ENCODE assay signal across 15 cellular contexts in the genomic region with DNA sequence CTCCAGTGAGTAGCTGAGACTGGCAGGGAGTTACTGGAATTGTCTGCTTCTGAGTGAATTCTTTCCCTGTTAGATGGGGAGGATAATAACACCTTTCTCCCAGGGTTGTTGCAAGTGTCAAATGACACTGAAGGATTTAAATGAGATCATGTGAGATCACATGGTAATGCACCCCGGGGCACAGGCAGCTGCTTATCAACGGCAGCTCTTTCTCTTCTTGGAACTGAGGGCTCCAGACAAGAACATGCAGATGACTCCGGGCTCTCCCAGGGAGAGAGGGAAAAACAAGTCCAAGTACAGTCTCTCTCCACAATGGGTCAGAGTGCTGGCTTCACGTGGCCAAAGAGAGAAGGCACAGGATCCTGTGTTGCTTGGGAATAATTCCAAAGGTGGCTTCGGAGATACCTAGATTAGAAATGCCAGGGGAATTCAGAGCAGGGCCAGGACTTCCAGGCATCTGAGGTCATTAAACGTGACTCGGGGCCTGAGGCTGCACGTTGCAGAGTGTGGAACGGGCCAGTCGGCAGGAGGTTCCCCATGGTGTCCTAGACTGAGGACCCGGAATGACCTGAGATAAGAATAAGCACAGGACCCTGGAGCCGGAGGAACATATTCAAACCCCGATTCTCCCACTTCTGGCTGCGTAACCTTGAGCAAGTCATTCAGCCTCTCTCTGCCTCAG.
A peak's percentile ranks its signal among the peaks of the same experiment; 100 is the strongest.
DNase-seq lines count a peak whose midpoint lies in the region; ATAC-seq and TF ChIP-seq lines count a peak whose summit lies in the region.
"Had no signal": no experiment of that assay in that cellular context is flagged by ENCODE, and none has a peak within 500 bp of the region (broad histone marks: within the 10 kb centered on the region; RNA-seq: fewer than 3 reads in every experiment).

No MANE protein-coding gene starts in this region.

- peaks cover 65% of the 10 kb centered on the region for H3K4me1 Mint-ChIP-seq in GM23338
- peaks cover 0 to 3% (median 0%) of the 10 kb centered on the region in 7 donors for H3K4me1 Mint-ChIP-seq in naive thymus-derived CD4-positive, alpha-beta T cell

- no peak for TF ChIP-seq POLR2A in esophagus muscularis mucosa (IDR thresholded peaks at IDR 0.05; ENCODE audit: low read depth)

- no peak overlapping the region for H3K27ac Mint-ChIP-seq in GM23338
- no peak overlapping the region for H3K27ac Mint-ChIP-seq in naive thymus-derived CD4-positive, alpha-beta T cell
- H3K27ac Mint-ChIP-seq: stimulated activated naive B cell treated with anti-CD40 and anti-IgM and Interleukin-4, amounts not matched to agents 10 μg/mL and 1 μg/mL and 100 μg/mL, for 72 hours had no signal

- H3K23ac ChIP-seq in mesendoderm (ENCODE audit: low read length), result no peak overlapping the region

- TF ChIP-seq EP300 in esophagus muscularis mucosa (IDR thresholded peaks at IDR 0.05), result no peak

- H4K5ac ChIP-seq in mesendoderm (ENCODE audit: low read length), result no peak overlapping the region

- H3K36me3 ChIP-seq in GM23338 (ENCODE audit: insufficient read depth) (no peaks in the 10 kb centered on the region), mesendoderm (ENCODE audit: control insufficient read depth, insufficient read depth, low read length) (no peaks in the 10 kb centered on the region), esophagus muscularis mucosa (no peaks in the 10 kb centered on the region)
- H3K36me3 ChIP-seq in naive thymus-derived CD4-positive, alpha-beta T cell (ENCODE audit: control insufficient read depth in 2 of 3, insufficient read depth in 3 of 3, low read length in 3 of 3), result no peaks in the 10 kb centered on the region
- H3K36me3 ChIP-seq: gastroesophageal sphincter had no signal

- peak overlapping the region; percentile 12 for H3K56ac ChIP-seq in mesendoderm (ENCODE audit: low read length)

- H3K27ac ChIP-seq in GM23338 (ENCODE audit: low read depth) (no peak overlapping the region), mesendoderm (ENCODE audit: low read depth, low read length) (no peak overlapping the region), esophagus muscularis mucosa (replicated peaks in 1 of 4) (no peak overlapping the region)
- no peak overlapping the region for H3K27ac ChIP-seq in naive thymus-derived CD4-positive, alpha-beta T cell (ENCODE audit: low read depth, low read length)
- H3K27ac ChIP-seq: gastroesophageal sphincter, VCaP had no signal

- no peaks in the 10 kb centered on the region for H3F3A ChIP-seq in GM23338 (replicated peaks; ENCODE audit: low read depth)

- WGBS in mesendoderm (ENCODE audit: extremely low coverage, insufficient coverage, low lambda C conversion rate), result no CpG with 5 or more reads among the region's 14 CpGs
- WGBS in esophagus muscularis mucosa, result 77% methylated on average over 14 of the region's 14 CpGs

- no peaks in the 10 kb centered on the region for H3K9me2 ChIP-seq in GM23338 (ENCODE audit: insufficient read depth)

- H3K27me3 ChIP-seq in GM23338 (ENCODE audit: insufficient read depth) (no peaks in the 10 kb centered on the region), mesendoderm (ENCODE audit: insufficient read depth, low read length, poor library complexity) (no peaks in the 10 kb centered on the region), esophagus muscularis mucosa (peaks cover 0 to 28% (median 6%) of the 10 kb centered on the region in 4 donors)
- H3K27me3 ChIP-seq in naive thymus-derived CD4-positive, alpha-beta T cell (ENCODE audit: control insufficient read depth in 2 of 2, insufficient read depth in 2 of 2, low read length in 2 of 2), result no peaks in the 10 kb centered on the region

- no peak overlapping the region for H3K4ac ChIP-seq in mesendoderm (ENCODE audit: low read depth, low read length)

- H3K36me3 Mint-ChIP-seq in GM23338 (ENCODE audit: low read depth), result no peaks in the 10 kb centered on the region
- H3K36me3 Mint-ChIP-seq in naive thymus-derived CD4-positive, alpha-beta T cell, result no peaks in the 10 kb centered on the region
- H3K36me3 Mint-ChIP-seq: stimulated activated naive B cell treated with anti-CD40 and anti-IgM and Interleukin-4, amounts not matched to agents 10 μg/mL and 1 μg/mL and 100 μg/mL, for 72 hours had no signal

- H3K4me3 ChIP-seq in GM23338 (no peak overlapping the region), mesendoderm (ENCODE audit: low read length) (no peak overlapping the region), esophagus muscularis mucosa (no peak overlapping the region)
- no peak overlapping the region for H3K4me3 ChIP-seq in naive thymus-derived CD4-positive, alpha-beta T cell (ENCODE audit: low read length)
- H3K4me3 ChIP-seq: gastroesophageal sphincter had no signal

- no peaks in the 10 kb centered on the region for H3K9me3 ChIP-seq in naive thymus-derived CD4-positive, alpha-beta T cell (ENCODE audit: control insufficient read depth in 2 of 3, low read length in 3 of 3)
- H3K9me3 ChIP-seq in esophagus muscularis mucosa, result no peaks in the 10 kb centered on the region
- H3K9me3 ChIP-seq: gastroesophageal sphincter had no signal

- H3K79me1 ChIP-seq in mesendoderm (ENCODE audit: low read length), result no peaks in the 10 kb centered on the region

- H3K4me1 ChIP-seq in GM23338 (ENCODE audit: insufficient read depth), result peaks cover 30% of the 10 kb centered on the region
- H3K4me1 ChIP-seq in mesendoderm (ENCODE audit: control insufficient read depth, low read depth, low read length), result peaks cover 14% of the 10 kb centered on the region
- no peaks in the 10 kb centered on the region for H3K4me1 ChIP-seq in naive thymus-derived CD4-positive, alpha-beta T cell (ENCODE audit: control insufficient read depth in 2 of 2, insufficient read depth in 2 of 2, low read length in 2 of 2)
- H3K4me1 ChIP-seq in esophagus muscularis mucosa, result peaks cover 6 to 11% (median 7%) of the 10 kb centered on the region in 4 donors

- H2BK15ac ChIP-seq in mesendoderm (replicated peaks; ENCODE audit: low read depth), result no peak overlapping the region

- peak; percentile 57 for ATAC-seq in GM23338
- ATAC-seq in naive thymus-derived CD4-positive, alpha-beta T cell, result no peak
- ATAC-seq: gastroesophageal sphincter; sciatic nerve; stimulated activated naive B cell treated with anti-CD40 and anti-IgM and Interleukin-4, amounts not matched to agents 10 μg/mL and 1 μg/mL and 100 μg/mL, for 72 hours had no signal

- H4K20me1 ChIP-seq in GM23338 (replicated peaks; ENCODE audit: insufficient read depth), result no peaks in the 10 kb centered on the region

- H3K4me2 ChIP-seq in GM23338 (no peak overlapping the region), mesendoderm (ENCODE audit: low read length) (no peak overlapping the region)

- peaks cover 17% of the 10 kb centered on the region for H3K27me3 Mint-ChIP-seq in GM23338 (ENCODE audit: insufficient read depth, low read depth, poor library complexity)
- peaks cover 0 to 13% (median 5%) of the 10 kb centered on the region in 5 donors for H3K27me3 Mint-ChIP-seq in naive thymus-derived CD4-positive, alpha-beta T cell

- H3K9ac ChIP-seq in mesendoderm (ENCODE audit: low read length), result no peak overlapping the region

- H2AK5ac ChIP-seq in mesendoderm (ENCODE audit: low read length), result no peak overlapping the region

- no peak overlapping the region for H2BK5ac ChIP-seq in mesendoderm (ENCODE audit: low read length)

- intact Hi-C loops in naive thymus-derived CD4-positive, alpha-beta T cell (cut with micrococcal nuclease), result no loop called here
- intact Hi-C loops in esophagus muscularis mucosa (cut with DNase I), result no loop called here

- H3K79me2 ChIP-seq in GM23338 (replicated peaks; ENCODE audit: insufficient read depth) (no peaks in the 10 kb centered on the region), mesendoderm (ENCODE audit: control insufficient read depth, insufficient read depth, low read length) (no peaks in the 10 kb centered on the region)

- CTCF ChIA-PET in naive thymus-derived CD4-positive, alpha-beta T cell (lab: Charles Lee), result no interaction called here

- TF ChIP-seq CTCF in GM23338 (conservative IDR thresholded peaks at IDR 0.05; ENCODE audit: low read depth in 2 of 2) (no peak), esophagus muscularis mucosa (IDR thresholded peaks at IDR 0.05) (no peak)

- H2BK120ac ChIP-seq in mesendoderm (ENCODE audit: low read depth, low read length), result no peak overlapping the region

- no peak overlapping the region for H3K18ac ChIP-seq in mesendoderm (ENCODE audit: low read length)

- H4K8ac ChIP-seq in mesendoderm (ENCODE audit: low read depth, low read length), result no peak overlapping the region

- POLR2A ChIA-PET in naive thymus-derived CD4-positive, alpha-beta T cell (lab: Charles Lee), result no interaction called here

- H2AFZ ChIP-seq in GM23338, result no peak overlapping the region

- DNase-seq in GM23338 (ENCODE audit: low spot score), result peak; percentile 28
- peak; percentile 54 for DNase-seq in NCI-H2171 (lab: John Stamatoyannopoulos, UW)
- DNase-seq in cerebellar cortex (ENCODE audit: low spot score), result peak; percentile 10
- peak; percentile 97 for DNase-seq in mesendoderm
- DNase-seq in retina, result no peak
- no peak for DNase-seq in naive thymus-derived CD4-positive, alpha-beta T cell
- no peak for DNase-seq in stimulated activated naive CD4-positive, alpha-beta T cell (lab: John Stamatoyannopoulos, UW)
- DNase-seq in esophagus muscularis mucosa (ENCODE audit: extremely low spot score), result no peak
- DNase-seq: effector memory CD4-positive, alpha-beta T cell; kidney; stimulated activated CD4-positive, alpha-beta T cell treated with anti-CD3 and anti-CD28 coated beads, Interleukin-4, amount 100 ng/mL, for 4 hours; stimulated activated naive B cell treated with anti-CD40 and anti-IgM and Interleukin-4, amounts not matched to agents 10 μg/mL and 1 μg/mL and 100 μg/mL, for 72 hours had no signal

- no peaks in the 10 kb centered on the region for H3K9me3 Mint-ChIP-seq in GM23338
- H3K9me3 Mint-ChIP-seq in naive thymus-derived CD4-positive, alpha-beta T cell, result no peaks in the 10 kb centered on the region

- no peak overlapping the region for H3K4me3 Mint-ChIP-seq in GM23338
- no peak overlapping the region for H3K4me3 Mint-ChIP-seq in naive thymus-derived CD4-positive, alpha-beta T cell
- H3K4me3 Mint-ChIP-seq: stimulated activated naive B cell treated with anti-CD40 and anti-IgM and Interleukin-4, amounts not matched to agents 10 μg/mL and 1 μg/mL and 100 μg/mL, for 72 hours had no signal

TF ChIP-seq in GM23338, 12 proteins besides CTCF, POLR2A, EP300 and RAD21 (continues in another document):
- TF ChIP-seq ZNF331 (CRISPR knock-in tag; IDR thresholded peaks at IDR 0.05; ENCODE audit: low read depth), result no peak
- no peak for TF ChIP-seq STAT1 (IDR thresholded peaks at IDR 0.05; ENCODE audit: unreplicated experiment)
- TF ChIP-seq CREB1 (CRISPR knock-in tag; IDR thresholded peaks at IDR 0.05; ENCODE audit: low read depth), result no peak

Comparison
In these comparisons a context has a peak if more than half of its experiments do, and no peak if none do; other contexts are left out.
1. DNase-seq: peak in GM23338 (single experiment), NCI-H2171 (single experiment), cerebellar cortex (single experiment) and mesendoderm (single experiment); none in retina (single experiment), naive thymus-derived CD4-positive, alpha-beta T cell (0 of 9), stimulated activated naive CD4-positive, alpha-beta T cell (0 of 6) and esophagus muscularis mucosa (single experiment).